Comparison of ENCODE assay signal across 17 cellular contexts in genomic region chr5:173721259-173722232, GRCh38.
DNase-seq lines count a peak whose midpoint lies in the region; ATAC-seq and TF ChIP-seq lines count a peak whose summit lies in the region.
"Had no signal": no experiment of that assay in that cellular context is flagged by ENCODE, and none has a peak within 500 bp of the region (broad histone marks: within the 10 kb centered on the region; RNA-seq: fewer than 3 reads in every experiment).

No MANE protein-coding gene starts in this region.

- H4K20me1 ChIP-seq in BLaER1 treated with 17β-estradiol and CSF1 and Interleukin-3, amounts not matched to agents 10 nM and 100 nM = no peaks in the 10 kb centered on the region

- H3K9me3 Mint-ChIP-seq in nephron = peaks cover 6% of the 10 kb centered on the region
- no peaks in the 10 kb centered on the region for H3K9me3 Mint-ChIP-seq in CD4-positive, alpha-beta T cell

- H3K36me3 Mint-ChIP-seq in nephron (ENCODE audit: low read depth) = peaks cover 4% of the 10 kb centered on the region
- no peaks in the 10 kb centered on the region for H3K36me3 Mint-ChIP-seq in CD4-positive, alpha-beta T cell (ENCODE audit: low read depth)
- H3K36me3 Mint-ChIP-seq: memory B cell had no signal

- WGBS in tibial nerve, 2 donors = 84 to 85% methylated on average over 11 of the region's 11 CpGs

- H3K36me3 ChIP-seq in BLaER1 treated with 17β-estradiol and CSF1 and Interleukin-3, amounts not matched to agents 10 nM and 100 nM = no peaks in the 10 kb centered on the region
- no peaks in the 10 kb centered on the region for H3K36me3 ChIP-seq in tibial nerve

- TF ChIP-seq POLR2A in tibial nerve (IDR thresholded peaks at IDR 0.05) = no peak

- peak overlapping the region; percentile 16 to 63 (median 49) for H3K27ac Mint-ChIP-seq in nephron
- H3K27ac Mint-ChIP-seq in CD4-positive, alpha-beta T cell = no peak overlapping the region
- H3K27ac Mint-ChIP-seq: memory B cell, T-helper 17 cell had no signal

- intact Hi-C loops in CD4-positive, alpha-beta T cell (cut with DNase I, micrococcal nuclease) = no loop called here

- TF ChIP-seq EP300 in tibial nerve (IDR thresholded peaks at IDR 0.05) = no peak

- H3K4me3 ChIP-seq in BLaER1 treated with 17β-estradiol and CSF1 and Interleukin-3, amounts not matched to agents 10 nM and 100 nM = no peak overlapping the region
- no peak overlapping the region for H3K4me3 ChIP-seq in tibial nerve
- H3K4me3 ChIP-seq: smooth muscle cell had no signal

- no peak overlapping the region for H3K4me3 Mint-ChIP-seq in nephron
- no peak overlapping the region for H3K4me3 Mint-ChIP-seq in CD4-positive, alpha-beta T cell
- H3K4me3 Mint-ChIP-seq: memory B cell, T-helper 17 cell had no signal

- H3K27me3 Mint-ChIP-seq in nephron (ENCODE audit: low read depth) = peaks cover 14% of the 10 kb centered on the region
- H3K27me3 Mint-ChIP-seq in CD4-positive, alpha-beta T cell = peaks cover 22% of the 10 kb centered on the region

- H3K27ac ChIP-seq in BLaER1 treated with 17β-estradiol and CSF1 and Interleukin-3, amounts not matched to agents 10 nM and 100 nM = no peak overlapping the region
- H3K27ac ChIP-seq in tibial nerve = no peak overlapping the region
- no peak overlapping the region for H3K27ac ChIP-seq in CD4-positive, alpha-beta T cell (ENCODE audit: low read depth, low read length)
- H3K27ac ChIP-seq: KMS-11, RWPE1 had no signal

- peaks cover 0 to 15% (median 7%) of the 10 kb centered on the region in 11 experiments; a peak in 14 of 22 replicates for H3K9me3 ChIP-seq in BLaER1 treated with 17β-estradiol and CSF1 and Interleukin-3, amounts not matched to agents 10 nM and 100 nM (replicated peaks in 1 of 11)
- peaks cover 0 to 5% (median 2%) of the 10 kb centered on the region in 4 donors for H3K9me3 ChIP-seq in tibial nerve
- H3K9me3 ChIP-seq in CD4-positive, alpha-beta T cell (ENCODE audit: control insufficient read depth, low read length) = no peaks in the 10 kb centered on the region

- peak overlapping the region in 7 of 11 experiments; percentile 42 to 57 (median 53); a peak in 10 of 22 replicates for H3K4me2 ChIP-seq in BLaER1 treated with 17β-estradiol and CSF1 and Interleukin-3, amounts not matched to agents 10 nM and 100 nM
- H3K4me2 ChIP-seq: KMS-11, smooth muscle cell had no signal

- CTCF ChIA-PET in CD4-positive, alpha-beta T cell (lab: Charles Lee) = no interaction called here

- TF ChIP-seq CTCF in nephron (IDR thresholded peaks at IDR 0.05; ENCODE audit: unreplicated experiment in 3 of 3) (peak in 1 of 3 experiments; percentile 25), tibial nerve (IDR thresholded peaks at IDR 0.05) (no peak)
- no peak for TF ChIP-seq CTCF in CD4-positive, alpha-beta T cell (IDR thresholded peaks at IDR 0.05)

- peaks cover 6 to 35% (median 22%) of the 10 kb centered on the region in 10 experiments for H3K4me1 ChIP-seq in BLaER1 treated with 17β-estradiol and CSF1 and Interleukin-3, amounts not matched to agents 10 nM and 100 nM
- peaks cover 0 to 8% (median 0%) of the 10 kb centered on the region in 4 donors for H3K4me1 ChIP-seq in tibial nerve

- POLR2A ChIA-PET in CD4-positive, alpha-beta T cell (lab: Charles Lee) = interaction anchor here (0.6 kb wide), 1 partner anchor 221 kb away, joined by 3 read pairs; no protein-coding TSS in a partner anchor

- no peak overlapping the region for H3K9ac ChIP-seq in BLaER1 treated with 17β-estradiol and CSF1 and Interleukin-3, amounts not matched to agents 10 nM and 100 nM
- H3K9ac ChIP-seq: KMS-11 had no signal

- peaks cover 29% of the 10 kb centered on the region for H3K4me1 Mint-ChIP-seq in nephron
- H3K4me1 Mint-ChIP-seq in CD4-positive, alpha-beta T cell (ENCODE audit: low read depth) = no peaks in the 10 kb centered on the region

- no peaks in the 10 kb centered on the region for H3K27me3 ChIP-seq in BLaER1 treated with 17β-estradiol and CSF1 and Interleukin-3, amounts not matched to agents 10 nM and 100 nM
- no peaks in the 10 kb centered on the region for H3K27me3 ChIP-seq in tibial nerve
- no peaks in the 10 kb centered on the region for H3K27me3 ChIP-seq in CD4-positive, alpha-beta T cell (ENCODE audit: control insufficient read depth, insufficient read depth, low read length)

- peak; percentile 53 for DNase-seq in NCI-H226
- DNase-seq in cerebellum (ENCODE audit: low spot score) = peak; percentile 51
- no peak for DNase-seq in tibial nerve (ENCODE audit: low spot score in 2 of 2)
- no peak for DNase-seq in stimulated activated CD4-positive, alpha-beta T cell treated with anti-CD3 and anti-CD28 coated beads, Interleukin-2, amount 100 ng/mL, for 48 hours
- DNase-seq in CD4-positive, alpha-beta T cell = no peak
- DNase-seq in activated effector memory CD4-positive, alpha-beta T cell treated with anti-CD3 and anti-CD28 coated beads, Interleukin-2, amount 50 U/mL, for 16 hours = no peak
- DNase-seq: activated CD4-positive, alpha-beta T cell treated with anti-CD3 and anti-CD28 coated beads for 4 hours; activated T-cell treated with anti-CD3 and anti-CD28 coated beads, Interleukin-2, amount 50 U/mL, for 1 hour; amniotic stem cell; nucleus accumbens; T-helper 17 cell had no signal

- no peak for ATAC-seq in CD4-positive, alpha-beta T cell (ENCODE audit: poor library complexity)
- ATAC-seq: T-helper 17 cell had no signal

Comparison
In these comparisons a context has a peak if more than half of its experiments do, and no peak if none do; other contexts are left out.
1. DNase-seq: peak in NCI-H226 (single experiment) and cerebellum (single experiment); none in tibial nerve (0 of 2), stimulated activated CD4-positive, alpha-beta T cell treated with anti-CD3 and anti-CD28 coated beads, Interleukin-2, amount 100 ng/mL, for 48 hours (0 of 2), CD4-positive, alpha-beta T cell (0 of 10) and activated effector memory CD4-positive, alpha-beta T cell treated with anti-CD3 and anti-CD28 coated beads, Interleukin-2, amount 50 U/mL, for 16 hours (single experiment).